Comparison of ENCODE assay signal across 10 cellular contexts in genomic region chr6:170224694-170225660, GRCh38.
DNase-seq lines count a peak whose midpoint lies in the region; ATAC-seq and TF ChIP-seq lines count a peak whose summit lies in the region.
"Had no signal": no experiment of that assay in that cellular context is flagged by ENCODE, and none has a peak within 500 bp of the region (broad histone marks: within the 10 kb centered on the region; RNA-seq: fewer than 3 reads in every experiment).

No MANE protein-coding gene starts in this region.

- DNase-seq in activated naive CD4-positive, alpha-beta T cell treated with anti-CD3 and anti-CD28 coated beads, Interleukin-2, amount 10 ng/mL, durations not matched to agents 7 days and 5 days = peak; percentile 7
- no peak for DNase-seq in activated naive CD4-positive, alpha-beta T cell treated with anti-CD3 and anti-CD28 coated beads, Interleukin-2, amount 50 U/mL, for 16 hours
- DNase-seq in SW480 (ENCODE audit: low spot score) = peak; percentile 87
- DNase-seq in left lobe of liver (ENCODE audit: low spot score) = peak; percentile 79
- DNase-seq in ureter (ENCODE audit: low spot score) = peak; percentile 60
- DNase-seq in GM20000 (ENCODE audit: low spot score) = no peak
- no peak for DNase-seq in NCI-H1930 (lab: John Stamatoyannopoulos, UW)
- DNase-seq: activated T-cell treated with anti-CD3 and anti-CD28 coated beads for 4 hours had no signal

- peaks cover 15% of the 10 kb centered on the region for H3K4me1 Mint-ChIP-seq in activated naive CD4-positive, alpha-beta T cell treated with anti-CD3 and anti-CD28 coated beads, Interleukin-2, amount 10 ng/mL, durations not matched to agents 7 days and 5 days

- TF ChIP-seq CTCF in GM20000 (IDR thresholded peaks at IDR 0.05; ENCODE audit: extremely low read depth, missing control alignments) = no peak

- ATAC-seq in left lobe of liver (peak; percentile 82), GM18519 (IDR thresholded peaks at IDR 0.05; ENCODE audit: low FRiP score, unreplicated experiment) (no peak)

- H3K36me3 Mint-ChIP-seq in activated naive CD4-positive, alpha-beta T cell treated with anti-CD3 and anti-CD28 coated beads, Interleukin-2, amount 10 ng/mL, durations not matched to agents 7 days and 5 days = no peaks in the 10 kb centered on the region

- CTCF ChIA-PET in activated naive CD4-positive, alpha-beta T cell treated with anti-CD3 and anti-CD28 coated beads, Interleukin-2, amount 10 ng/mL, durations not matched to agents 7 days and 5 days (lab: Charles Lee) = no interaction called here

- H3K27ac Mint-ChIP-seq in activated naive CD4-positive, alpha-beta T cell treated with anti-CD3 and anti-CD28 coated beads, Interleukin-2, amount 10 ng/mL, durations not matched to agents 7 days and 5 days = peak overlapping the region; percentile 75

- no peaks in the 10 kb centered on the region for H3K9me3 Mint-ChIP-seq in activated naive CD4-positive, alpha-beta T cell treated with anti-CD3 and anti-CD28 coated beads, Interleukin-2, amount 10 ng/mL, durations not matched to agents 7 days and 5 days

- H3K27me3 Mint-ChIP-seq in activated naive CD4-positive, alpha-beta T cell treated with anti-CD3 and anti-CD28 coated beads, Interleukin-2, amount 10 ng/mL, durations not matched to agents 7 days and 5 days = peaks cover 15% of the 10 kb centered on the region
- H3K27me3 Mint-ChIP-seq: B cell had no signal

- H3K4me3 Mint-ChIP-seq in activated naive CD4-positive, alpha-beta T cell treated with anti-CD3 and anti-CD28 coated beads, Interleukin-2, amount 10 ng/mL, durations not matched to agents 7 days and 5 days = no peak overlapping the region
- H3K4me3 Mint-ChIP-seq: B cell had no signal

Comparison
In these comparisons a context has a peak if more than half of its experiments do, and no peak if none do; other contexts are left out.
1. DNase-seq: peak in activated naive CD4-positive, alpha-beta T cell treated with anti-CD3 and anti-CD28 coated beads, Interleukin-2, amount 10 ng/mL, durations not matched to agents 7 days and 5 days (single experiment), SW480 (single experiment), left lobe of liver (single experiment) and ureter (single experiment); none in activated naive CD4-positive, alpha-beta T cell treated with anti-CD3 and anti-CD28 coated beads, Interleukin-2, amount 50 U/mL, for 16 hours (single experiment), GM20000 (single experiment) and NCI-H1930 (0 of 2).